ENCODE assay signal across 35 cellular contexts in the genomic region with DNA sequence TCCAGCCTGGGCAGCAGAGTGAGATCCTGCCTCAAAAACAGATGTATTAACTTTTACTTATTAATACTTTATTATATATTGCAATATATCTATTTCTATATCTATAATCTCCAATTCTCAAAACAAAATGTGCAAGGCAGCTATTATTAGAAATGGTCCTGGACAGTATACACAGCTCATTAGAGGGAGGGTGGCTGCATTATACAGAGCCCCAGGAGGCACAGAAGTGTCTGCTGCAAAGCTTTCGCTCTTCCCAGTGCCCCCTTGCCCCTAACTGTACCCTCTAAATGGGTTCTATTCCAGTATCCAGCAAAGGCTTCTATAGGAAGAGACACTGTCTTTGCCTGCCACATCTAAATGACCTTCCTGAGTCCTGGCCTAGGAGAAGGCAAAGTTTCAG. TPM values are rescaled to one million over a fixed set of nuclear protein-coding genes. Genes with fewer than 3 reads are reported as not detected.
DNase-seq lines count a peak whose midpoint lies in the region; ATAC-seq and TF ChIP-seq lines count a peak whose summit lies in the region.
"Had no signal": no experiment of that assay in that cellular context is flagged by ENCODE, and none has a peak within 500 bp of the region (broad histone marks: within the 10 kb centered on the region; RNA-seq: fewer than 3 reads in every experiment).

No MANE protein-coding gene starts in this region.

- H2AK9ac ChIP-seq in IMR-90 (replicated peaks; ENCODE audit: low read depth, low read length, poor library complexity), result no peak overlapping the region

- TF ChIP-seq POLR2A in IMR-90 (IDR thresholded peaks at IDR 0.05; ENCODE audit: low read depth, low read length), result no peak

- ATAC-seq in Right ventricle myocardium superior (ENCODE audit: poor library complexity), result peak; percentile 27
- peak; percentile 38 for ATAC-seq in left ventricle myocardium superior
- no peak for ATAC-seq in left cardiac atrium
- ATAC-seq in IMR-90 (ENCODE audit: low read depth), result no peak
- ATAC-seq in HG03175 (IDR thresholded peaks at IDR 0.05; ENCODE audit: unreplicated experiment), result no peak
- ATAC-seq: A549; CD8-positive, alpha-beta T cell had no signal

- H3K27me3 ChIP-seq in left ventricle myocardium inferior (ENCODE audit: low read depth) (no peaks in the 10 kb centered on the region), IMR-90 (ENCODE audit: control insufficient read depth, insufficient read depth, low read length) (no peaks in the 10 kb centered on the region)
- H3K27me3 ChIP-seq: BE2C; BLaER1; BLaER1 treated with 17β-estradiol and CSF1 and Interleukin-3, amounts not matched to agents 10 nM and 100 nM had no signal

- H3K36me3 ChIP-seq in left ventricle myocardium inferior, result no peaks in the 10 kb centered on the region
- H3K36me3 ChIP-seq in IMR-90 (ENCODE audit: control insufficient read depth, insufficient read depth, low read length), result no peaks in the 10 kb centered on the region
- H3K36me3 ChIP-seq: BE2C; BLaER1; BLaER1 treated with 17β-estradiol and CSF1 and Interleukin-3, amounts not matched to agents 10 nM and 100 nM had no signal

- H3K9me3 ChIP-seq in left ventricle myocardium inferior (replicated peaks), result no peaks in the 10 kb centered on the region
- H3K9me3 ChIP-seq in IMR-90 (ENCODE audit: control insufficient read depth, insufficient read depth, low read length), result no peaks in the 10 kb centered on the region
- H3K9me3 ChIP-seq: A549, BE2C, Caco-2 had no signal

- H3K4me3 ChIP-seq in left ventricle myocardium inferior (no peak overlapping the region), IMR-90 (ENCODE audit: insufficient read depth, low read depth, low read length) (no peak overlapping the region)
- H3K4me3 ChIP-seq: A549; BLaER1; BLaER1 treated with 17β-estradiol and CSF1 and Interleukin-3, amounts not matched to agents 10 nM and 100 nM had no signal

- H2BK120ac ChIP-seq in IMR-90 (ENCODE audit: low read depth, low read length), result no peak overlapping the region

- H2AFZ ChIP-seq in IMR-90 (replicated peaks; ENCODE audit: low read length, poor library complexity), result no peak overlapping the region

- H4K5ac ChIP-seq in IMR-90 (ENCODE audit: low read depth, low read length), result no peak overlapping the region

- BruUV-seq in IMR-90 (replicated peaks; lab: Mats Ljungman, UMichigan), result no TSS peak

- H3K4me2 ChIP-seq in IMR-90 (ENCODE audit: low read depth, low read length), result no peak overlapping the region
- H3K4me2 ChIP-seq: A549; BLaER1; BLaER1 treated with 17β-estradiol and CSF1 and Interleukin-3, amounts not matched to agents 10 nM and 100 nM had no signal

- no CpG with 5 or more reads among the region's 1 CpG for WGBS in IMR-90 (ENCODE audit: extremely low coverage in 2 of 2, insufficient read length in 1 of 2), 2 experiments

- no peak overlapping the region for H3K23ac ChIP-seq in IMR-90 (ENCODE audit: low read depth, low read length)

- H3K18ac ChIP-seq in IMR-90 (ENCODE audit: low read depth, low read length), result no peak overlapping the region

- no peak overlapping the region; the same call in 1 of the 2 replicates for H2AK5ac ChIP-seq in IMR-90 (ENCODE audit: low read depth, low read length)

- H3K4ac ChIP-seq in IMR-90 (ENCODE audit: low read depth, low read length), result no peak overlapping the region

- DNase-seq in Right ventricle myocardium superior, result no peak
- no peak for DNase-seq in left ventricle myocardium inferior
- no peak for DNase-seq in left ventricle myocardium superior
- no peak for DNase-seq in left cardiac atrium
- no peak for DNase-seq in IMR-90
- DNase-seq: 8988T; ACHN; AML-193; BE2C; C1 segment of cervical spinal cord; Caco-2; Calu3; CD4-positive, alpha-beta memory T cell; CD4-positive, alpha-beta T cell; CD4-positive, CD25-positive, alpha-beta regulatory T cell; CD8-positive, alpha-beta memory T cell; CD8-positive, alpha-beta T cell; COR-L47; DMS 273 treated with DMSO at 0.1 percent for 48 hours; DMS153; DMS53; DMS79; DMS79 treated with DMSO at 0.1 percent for 48 hours; DND-41; EL had no signal

- H3K4me1 ChIP-seq in left ventricle myocardium inferior (peaks cover 21% of the 10 kb centered on the region), IMR-90 (ENCODE audit: control insufficient read depth, insufficient read depth, low read length) (peaks cover 9% of the 10 kb centered on the region)
- H3K4me1 ChIP-seq: BE2C, BLaER1 had no signal

- POLR2A ChIA-PET in IMR-90 (lab: Charles Lee; ENCODE audit: unreplicated experiment), result no interaction called here

- H3K27ac ChIP-seq in left ventricle myocardium inferior (replicated peaks) (no peak overlapping the region), IMR-90 (ENCODE audit: insufficient read depth, low read length) (no peak overlapping the region)
- H3K27ac ChIP-seq: 22Rv1; A549; BLaER1; BLaER1 treated with 17β-estradiol and CSF1 and Interleukin-3, amounts not matched to agents 10 nM and 100 nM; C4-2B had no signal

- H4K20me1 ChIP-seq in IMR-90 (ENCODE audit: insufficient read depth, low read length), result no peaks in the 10 kb centered on the region
- H4K20me1 ChIP-seq: BLaER1; BLaER1 treated with 17β-estradiol and CSF1 and Interleukin-3, amounts not matched to agents 10 nM and 100 nM had no signal

- H4K8ac ChIP-seq in IMR-90 (ENCODE audit: low read depth in 2 of 2, low read length in 2 of 2), result no peak overlapping the region

- in situ Hi-C loops in IMR-90 (cut with MboI; ENCODE audit: low sequenced_read_pairs), result loop anchor here (25.0 kb wide), 1 partner anchor 711 kb away; no protein-coding TSS in a partner anchor

- peak overlapping the region; percentile 36; the same call in 1 of the 2 replicates for H2BK20ac ChIP-seq in IMR-90 (ENCODE audit: low read depth, low read length)

- CTCF ChIA-PET in IMR-90 (lab: Yijun Ruan, JAX), result no interaction called here

- TF ChIP-seq CTCF in left ventricle myocardium inferior (IDR thresholded peaks at IDR 0.05; ENCODE audit: borderline replicate concordance) (no peak), IMR-90 (conservative IDR thresholded peaks at IDR 0.05; ENCODE audit: low read depth, low read length) (no peak)

- intact Hi-C loops in Right ventricle myocardium superior (cut with DNase I), result loop anchor here (10.0 kb wide), 1 partner anchor 723 kb away; no protein-coding TSS in a partner anchor
- intact Hi-C loops in left ventricle myocardium inferior (cut with micrococcal nuclease), result no loop called here
- intact Hi-C loops in left ventricle myocardium superior (cut with micrococcal nuclease), result loop anchor here (10.0 kb wide), 1 partner anchor 723 kb away; no protein-coding TSS in a partner anchor
- intact Hi-C loops in left cardiac atrium (cut with DNase I), result loop anchor here (5.0 to 10.0 kb wide), 3 partner anchors 127 to 723 kb away; no protein-coding TSS in a partner anchor
- intact Hi-C loops in IMR-90 (cut with micrococcal nuclease), result loop anchor here (10.0 kb wide), 1 partner anchor 573 kb away; no protein-coding TSS in a partner anchor

- no peaks in the 10 kb centered on the region; the same call in 1 of the 2 replicates for H3K9me1 ChIP-seq in IMR-90 (ENCODE audit: insufficient read depth, low read length)

- no peak overlapping the region for H2BK5ac ChIP-seq in IMR-90 (ENCODE audit: low read depth, low read length, poor library complexity, severe bottlenecking)

- no peak overlapping the region for H3K56ac ChIP-seq in IMR-90 (ENCODE audit: extremely low read depth, insufficient read depth, low read length)

- H3K9ac ChIP-seq in IMR-90 (ENCODE audit: low read depth, low read length), result no peak overlapping the region
- H3K9ac ChIP-seq: BLaER1; BLaER1 treated with 17β-estradiol and CSF1 and Interleukin-3, amounts not matched to agents 10 nM and 100 nM had no signal

- H4K91ac ChIP-seq in IMR-90 (ENCODE audit: insufficient read depth, low read depth, low read length), result no peak overlapping the region

- peak overlapping the region; percentile 40; the same call in 1 of the 2 replicates for H3K14ac ChIP-seq in IMR-90 (replicated peaks; ENCODE audit: low read depth, low read length)

- TF ChIP-seq RAD21 in IMR-90 (IDR thresholded peaks at IDR 0.05; ENCODE audit: low read length), result no peak

- no peaks in the 10 kb centered on the region for H3K79me1 ChIP-seq in IMR-90 (ENCODE audit: low read depth in 1 of 2, low read length in 2 of 2)

- no peak overlapping the region for H2BK15ac ChIP-seq in IMR-90 (ENCODE audit: low read depth, low read length)

- dilution Hi-C loops in IMR-90 (cut with HindIII; ENCODE audit: low sequenced_read_pairs, unreplicated experiment), result no loop called here

TF ChIP-seq in IMR-90, 13 proteins besides CTCF, POLR2A, EP300 and RAD21:
- no peak for TF ChIP-seq MXI1 (IDR thresholded peaks at IDR 0.05; ENCODE audit: borderline replicate concordance, low read depth, low read length)
- TF ChIP-seq ELK1 (IDR thresholded peaks at IDR 0.05; ENCODE audit: borderline replicate concordance, low read depth, low read length), result no peak
- no peak for TF ChIP-seq MAZ (IDR thresholded peaks at IDR 0.05; ENCODE audit: borderline replicate concordance, low read depth, low read length)
- TF ChIP-seq SMC3 (IDR thresholded peaks at IDR 0.05; ENCODE audit: low read depth, low read length), result no peak
- no peak for TF ChIP-seq CEBPB (IDR thresholded peaks at IDR 0.05; ENCODE audit: low read depth, low read length)

RNA-seq across cellular contexts. Expression of gene ARL14, which starts 24.5 kb away (rescaled TPM):
- total RNA-seq in Right ventricle myocardium superior (not detected), left ventricle myocardium inferior (not detected), left ventricle myocardium superior (not detected), left cardiac atrium (not detected), IMR-90 (2012; rRNA removed) (under 0.01 and 0.18 TPM in 2 replicates)
- polyA plus RNA-seq in IMR-90 (2012; rRNA removed), result 0.15 TPM in 1 of 2 replicates, not detected in the other
- polyA plus RNA-seq in IMR-90 (2012; cell fraction: cytosol; rRNA removed), result not detected in 2 replicates
- not detected in 2 replicates for polyA plus RNA-seq in IMR-90 (2012; cell fraction: nucleus; rRNA removed; ENCODE audit: low replicate concordance)
- total RNA-seq: A673; CD4-positive, alpha-beta memory T cell; CD4-positive, alpha-beta T cell; CD4-positive, CD25-positive, alpha-beta regulatory T cell; CD8-positive, alpha-beta memory T cell; CD8-positive, alpha-beta T cell had no signal
- polyA plus RNA-seq: AG04450; BJ; CD14-positive monocyte; CD4-positive, alpha-beta memory T cell; CD4-positive, CD25-positive, alpha-beta regulatory T cell; CD8-positive, alpha-beta memory T cell had no signal

RNA-seq across cellular contexts. Expression of gene PPM1L, which starts 54.5 kb away (rescaled TPM):
- total RNA-seq in Right ventricle myocardium superior, result 62.3 TPM
- total RNA-seq in left ventricle myocardium inferior, result 51.1 TPM
- 56.4 TPM for total RNA-seq in left ventricle myocardium superior
- 10 to 100 TPM; 30.2 to 39.0 TPM for total RNA-seq in left cardiac atrium
- total RNA-seq in IMR-90 (2012; rRNA removed), result 0.18 and 0.28 TPM in 2 replicates
- polyA plus RNA-seq in IMR-90 (2012; rRNA removed), result 0.09 and 0.14 TPM in 2 replicates
- polyA plus RNA-seq in IMR-90 (2012; cell fraction: cytosol; rRNA removed), result 0.02 and 0.09 TPM in 2 replicates
- polyA plus RNA-seq in IMR-90 (2012; cell fraction: nucleus; rRNA removed; ENCODE audit: low replicate concordance), result 0.03 and 0.06 TPM in 2 replicates

Comparison
In these comparisons a context has a peak if more than half of its experiments do, and no peak if none do; other contexts are left out.
1. ATAC-seq: peak in Right ventricle myocardium superior (single experiment) and left ventricle myocardium superior (single experiment); none in left cardiac atrium (0 of 2), IMR-90 (single experiment) and HG03175 (single experiment).
2. RNA of gene PPM1L, which starts 54.5 kb away (total RNA-seq): 62.3 TPM in Right ventricle myocardium superior (single experiment), 56.4 TPM in left ventricle myocardium superior (single experiment), 51.1 TPM in left ventricle myocardium inferior (single experiment) and 30.2 to 39.0 TPM in left cardiac atrium; 0.18 to 0.28 TPM in IMR-90; every median in the first group is over 10 times any median in the second.